Comparison of ENCODE assay signal across 10 cellular contexts in the genomic region with DNA sequence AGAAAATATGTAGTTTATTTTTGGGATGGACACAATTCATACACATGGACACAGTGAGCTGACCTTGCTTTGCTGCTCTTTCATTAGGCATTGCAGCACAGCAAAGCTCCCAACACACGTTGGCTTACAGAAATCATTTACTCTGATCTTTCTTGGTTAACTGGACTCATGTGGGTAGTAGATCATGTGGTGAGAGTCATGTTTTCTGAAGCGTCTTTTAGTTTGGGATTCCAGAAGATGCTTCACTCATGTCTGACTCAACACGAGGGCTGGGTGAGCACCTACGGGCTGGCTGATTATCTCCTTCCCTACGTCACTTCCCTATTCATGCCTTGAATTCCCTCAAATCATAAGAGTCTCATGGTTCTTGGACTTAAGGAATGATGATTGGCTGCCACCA. TPM values are rescaled to one million over a fixed set of nuclear protein-coding genes. Genes with fewer than 3 reads are reported as not detected.
"Had no signal": no experiment of that assay in that cellular context is flagged by ENCODE, and none has a peak within 500 bp of the region (broad histone marks: within the 10 kb centered on the region; RNA-seq: fewer than 3 reads in every experiment).

No MANE protein-coding gene starts in this region.

- FAIRE-seq: HepG2 had no signal

- H3K4me3 Mint-ChIP-seq: HFFc6, IgD-negative memory B cell had no signal

- H3K36me3 Mint-ChIP-seq: IgD-negative memory B cell had no signal

- H3K27ac ChIP-seq: HL-60 had no signal

- H3K9me3 ChIP-seq: HAP-1 had no signal

- H3K36me3 ChIP-seq: HAP-1 had no signal

- H3K4me3 ChIP-seq: HAP-1 had no signal

- H3K4me1 Mint-ChIP-seq: IgD-negative memory B cell had no signal

- H3K27ac Mint-ChIP-seq: HFFc6, IgD-negative memory B cell had no signal

- ATAC-seq: HCT116, HepG2 had no signal

- DNase-seq: GOT3, H7, HFFc6 had no signal

- H3K9me3 Mint-ChIP-seq: HFFc6 had no signal

- H3K4me1 ChIP-seq: HAP-1 had no signal

RNA-seq across cellular contexts. Expression of gene LGALS16, which starts 12.1 kb away (rescaled TPM):
- total RNA-seq: H4, H7, HepG2, HFFc6, HT1080 had no signal
- polyA plus RNA-seq: HepG2, IgD-negative memory B cell had no signal

RNA-seq across cellular contexts. Expression of gene LGALS13, which starts 41.3 kb away (rescaled TPM):
- total RNA-seq: H4, H7, HepG2, HFFc6, HT1080 had no signal
- polyA plus RNA-seq: HepG2, IgD-negative memory B cell had no signal
